In genomic region chr7:8481752-8482446, GRCh38 we compare ENCODE assay signal across 18 cellular contexts. TPM values are rescaled to one million over a fixed set of nuclear protein-coding genes. Genes with fewer than 3 reads are reported as not detected.
A peak's percentile ranks its signal among the peaks of the same experiment; 100 is the strongest.
DNase-seq lines count a peak whose midpoint lies in the region; ATAC-seq and TF ChIP-seq lines count a peak whose summit lies in the region.
"Had no signal": no experiment of that assay in that cellular context is flagged by ENCODE, and none has a peak within 500 bp of the region (broad histone marks: within the 10 kb centered on the region; RNA-seq: fewer than 3 reads in every experiment).

No MANE protein-coding gene starts in this region.

- H2AFZ ChIP-seq in smooth muscle cell (ENCODE audit: low read depth), result peak overlapping the region; percentile 60

- no peak for ATAC-seq in GM19463 (IDR thresholded peaks at IDR 0.05; ENCODE audit: unreplicated experiment)
- ATAC-seq in GM19397 (IDR thresholded peaks at IDR 0.05; ENCODE audit: unreplicated experiment), result no peak
- ATAC-seq: A549; activated CD8-positive, alpha-beta T cell treated with anti-CD3 and anti-CD28 coated beads for 36 hours; left colon; stimulated activated naive CD8-positive, alpha-beta T cell treated with anti-CD3 and anti-CD28 coated beads, Interleukin-15, Interleukin-2, amounts not matched to agents 100 U/mL and 50 U/mL, for 24 hours had no signal

- H3K9me3 ChIP-seq in cardiac muscle cell (ENCODE audit: low read depth) (no peaks in the 10 kb centered on the region), smooth muscle cell (replicated peaks; ENCODE audit: low read depth) (peaks cover 11% of the 10 kb centered on the region)
- H3K9me3 ChIP-seq: A549 had no signal

- no peaks in the 10 kb centered on the region for H3F3A ChIP-seq in smooth muscle cell (ENCODE audit: low read depth)

- peak overlapping the region; percentile 45 for H3K27ac ChIP-seq in cardiac muscle cell
- no peak overlapping the region for H3K27ac ChIP-seq in smooth muscle cell (ENCODE audit: low read depth)
- H3K27ac ChIP-seq: A549, VCaP had no signal

- H4K20me1 ChIP-seq in smooth muscle cell (ENCODE audit: low read depth), result no peaks in the 10 kb centered on the region

- 62% methylated on average over 4 of the region's 4 CpGs for WGBS in smooth muscle cell (ENCODE audit: low lambda C conversion rate)

- H3K36me3 ChIP-seq in cardiac muscle cell, result no peaks in the 10 kb centered on the region
- H3K36me3 ChIP-seq in smooth muscle cell (ENCODE audit: low read depth), result no peaks in the 10 kb centered on the region

- H3K27me3 ChIP-seq in cardiac muscle cell (no peaks in the 10 kb centered on the region), smooth muscle cell (ENCODE audit: low read depth) (no peaks in the 10 kb centered on the region)

- TF ChIP-seq CTCF in cardiac muscle cell (IDR thresholded peaks at IDR 0.05; ENCODE audit: low read depth, low read length) (no peak), smooth muscle cell (IDR thresholded peaks at IDR 0.05; ENCODE audit: borderline replicate concordance, insufficient read depth, poor library complexity, severe bottlenecking) (no peak)

- intact Hi-C loops in cardiac septum (cut with DNase I), result no loop called here

- H3K9ac ChIP-seq in smooth muscle cell (ENCODE audit: low read depth), result no peak overlapping the region

- H3K79me2 ChIP-seq in smooth muscle cell (ENCODE audit: low read depth), result no peaks in the 10 kb centered on the region

- H3K4me2 ChIP-seq in smooth muscle cell, result no peak overlapping the region
- H3K4me2 ChIP-seq: A549 had no signal

- H3K4me3 ChIP-seq in cardiac muscle cell (no peak overlapping the region), smooth muscle cell (no peak overlapping the region)
- H3K4me3 ChIP-seq: A549 had no signal

- DNase-seq in cardiac muscle cell (ENCODE audit: low read depth in 1 of 2, low spot score in 1 of 2) (peak in 1 of 2 donors; percentile 6), cardiac septum (ENCODE audit: low spot score) (no peak), NOMO-1 treated with dmso at 0.1 percent for 144 hours (lab: John Stamatoyannopoulos, UW; ENCODE audit: unreplicated experiment) (peak; percentile 29), iPS-NIHi7 (ENCODE audit: extremely low spot score) (peak; percentile 10), smooth muscle cell (lab: John Stamatoyannopoulos, UW; ENCODE audit: unreplicated experiment) (no peak), NCI-H1930 (lab: John Stamatoyannopoulos, UW) (no peak)
- DNase-seq: activated CD8-positive, alpha-beta T cell treated with anti-CD3 and anti-CD28 coated beads for 36 hours; activated T-cell treated with anti-CD3 and anti-CD28 coated beads, Interleukin-2, amount 50 U/mL, for 24 hours; NCI-H82; stimulated activated naive CD8-positive, alpha-beta T cell treated with anti-CD3 and anti-CD28 coated beads, Interleukin-15, Interleukin-2, amounts not matched to agents 100 U/mL and 50 U/mL, for 24 hours had no signal

- H3K4me1 ChIP-seq in cardiac muscle cell (ENCODE audit: low read depth), result no peaks in the 10 kb centered on the region
- no peaks in the 10 kb centered on the region for H3K4me1 ChIP-seq in smooth muscle cell (ENCODE audit: low read depth)
- H3K4me1 ChIP-seq: A549 had no signal

RNA-seq across cellular contexts. Expression of gene NXPH1, which starts 48.5 kb away (rescaled TPM):
- total RNA-seq in cardiac muscle cell (0.95 and 2.2 TPM in 2 replicates), cardiac septum (not detected), smooth muscle cell (0.63 and 2.7 TPM in 2 replicates)
- polyA plus RNA-seq in cardiac muscle cell (0.76 and 1.7 TPM in 2 replicates), smooth muscle cell (0.43 TPM in 1 of 2 replicates, not detected in the other)
- total RNA-seq: activated CD8-positive, alpha-beta T cell treated with anti-CD3 and anti-CD28 coated beads for 36 hours; fibroblast of villous mesenchyme; left colon; MCF 10A; T-helper 1 cell treated with Interleukin-12 subunit alpha and Interleukin-12 subunit beta and Interleukin-4 antibody, amounts not matched to agents 30 ng/mL and 1 ng/mL, for 36 hours had no signal
- polyA plus RNA-seq: A549 had no signal

Comparison
In these comparisons a context has a peak if more than half of its experiments do, and no peak if none do; other contexts are left out.
1. DNase-seq: peak in NOMO-1 treated with dmso at 0.1 percent for 144 hours (single experiment) and iPS-NIHi7 (single experiment); none in cardiac septum (single experiment), smooth muscle cell (single experiment) and NCI-H1930 (0 of 2).